ENCODE assay signal across 7 cellular contexts in the genomic region with DNA sequence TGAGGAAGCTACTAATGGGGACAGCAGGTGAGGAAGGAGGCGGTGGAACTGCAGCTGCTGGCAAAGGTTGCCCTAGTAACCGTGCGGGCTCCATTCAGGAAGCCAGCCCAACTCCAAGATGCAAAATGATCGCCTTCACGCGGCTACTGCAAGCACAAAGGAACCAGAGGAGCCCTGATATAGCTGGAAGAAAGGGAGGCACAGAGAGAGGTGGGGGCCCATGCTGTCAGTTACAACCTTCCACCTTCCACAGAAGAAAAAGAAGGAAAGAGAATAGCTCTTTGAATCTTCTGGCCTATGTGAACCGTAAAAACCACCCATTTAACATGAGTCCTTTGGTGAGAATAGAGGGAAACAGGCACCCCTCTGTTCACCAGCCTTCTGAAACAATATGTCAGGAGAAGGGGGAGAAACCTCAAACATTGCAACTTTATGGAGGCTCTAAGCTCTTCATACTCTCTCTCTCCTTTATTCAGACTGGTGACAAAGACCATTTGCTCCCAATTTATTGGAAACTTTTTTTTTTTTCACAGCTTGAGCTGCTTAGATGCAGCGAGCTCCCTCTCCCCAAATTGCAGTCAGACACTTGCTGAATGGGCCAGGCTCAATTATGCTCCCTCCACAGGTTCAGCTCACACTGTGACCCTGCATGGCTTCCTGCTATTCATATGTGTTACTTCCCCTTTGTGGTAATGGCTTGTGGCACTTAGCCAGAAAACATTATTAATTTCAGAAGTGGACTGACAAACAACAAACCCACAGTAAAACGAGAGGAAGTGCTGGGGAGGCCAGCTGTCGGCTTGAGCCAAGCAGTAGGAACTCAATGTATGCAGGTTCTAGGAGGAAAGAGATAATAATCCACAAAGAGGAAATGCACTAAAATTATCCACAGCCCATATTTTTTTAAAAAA. TPM values are rescaled to one million over a fixed set of nuclear protein-coding genes. Genes with fewer than 3 reads are reported as not detected.
DNase-seq lines count a peak whose midpoint lies in the region; ATAC-seq, FAIRE-seq and TF ChIP-seq lines count a peak whose summit lies in the region.

No MANE protein-coding gene starts in this region.

- ATAC-seq in GM18505 (IDR thresholded peaks at IDR 0.05; ENCODE audit: unreplicated experiment) (peak; percentile 97), HepG2 (peak; percentile 41)
- ATAC-seq in central memory CD8-positive, alpha-beta T cell (replicated peaks; ENCODE audit: extremely low read depth, poor library complexity, severe bottlenecking) = peak; percentile 77

- intact Hi-C loops in HepG2 (cut with micrococcal nuclease; ENCODE audit: unreplicated experiment) = loop anchor here (2.0 kb wide), 1 partner anchor 295 kb away; no protein-coding TSS in a partner anchor

- H4K20me1 ChIP-seq in HepG2 (ENCODE audit: insufficient read depth, low read length) = peaks cover 39% of the 10 kb centered on the region

- no peak for TF ChIP-seq RAD21 in HepG2 (CRISPR knock-in tag; IDR thresholded peaks at IDR 0.05)

- H3K4me3 ChIP-seq in HAP-1 (no peak overlapping the region), HepG2 (replicated peaks in 1 of 3; ENCODE audit: insufficient read depth in 1 of 3, low read depth in 2 of 3, low read length in 3 of 3) (0 out of 6 replicates have a peak overlapping the region, but pooled peaks of 1 of the 3 experiments have one; percentile 7)

- TF ChIP-seq EP300 in HepG2 (IDR thresholded peaks at IDR 0.05; ENCODE audit: low read depth in 2 of 2, low read length in 2 of 2) (no peak), HepG2 (CRISPR knock-in tag; IDR thresholded peaks at IDR 0.05; ENCODE audit: borderline replicate concordance) (no peak)

- H3K27me3 ChIP-seq in HAP-1 (ENCODE audit: low read depth) (peaks cover 6% of the 10 kb centered on the region), HepG2 (ENCODE audit: control insufficient read depth in 1 of 2, insufficient read depth in 2 of 2, low read length in 2 of 2) (peaks cover 0 to 9% of the 10 kb centered on the region in 2 experiments; a peak in 1 of 5 replicates)

- H3K9ac ChIP-seq in HepG2 (ENCODE audit: insufficient read depth, low read depth, low read length) = no peak overlapping the region

- no peak overlapping the region for H2AFZ ChIP-seq in HepG2 (ENCODE audit: low read length)

- BruUV-seq in HepG2 (replicated peaks; lab: Mats Ljungman, UMichigan) = no TSS peak

- H3K27ac ChIP-seq in HepG2 (ENCODE audit: extremely low read length, insufficient read depth, low read length) = peak overlapping the region; percentile 89

- H3K36me3 Mint-ChIP-seq in central memory CD8-positive, alpha-beta T cell (ENCODE audit: insufficient read depth) = peaks cover 4% of the 10 kb centered on the region

- TF ChIP-seq CTCF in HepG2 (CRISPR knock-in tag; IDR thresholded peaks at IDR 0.05) = no peak

- FAIRE-seq in HepG2 (lab: Jason Lieb, UNC) = no peak

- H3K4me2 ChIP-seq in HepG2 (ENCODE audit: low read depth, low read length) = peak overlapping the region; percentile 94

- H3K9me3 ChIP-seq in HAP-1 (no peaks in the 10 kb centered on the region), HepG2 (ENCODE audit: low read length) (no peaks in the 10 kb centered on the region)

- peaks cover 68% of the 10 kb centered on the region for H3K4me1 Mint-ChIP-seq in central memory CD8-positive, alpha-beta T cell

- H3K4me3 Mint-ChIP-seq in central memory CD8-positive, alpha-beta T cell = peak overlapping the region; percentile 77

- in situ Hi-C loops in HAP-1 (cut with MboI; ENCODE audit: low sequenced_read_pairs) (no loop called here), HepG2 (cut with HindIII; ENCODE audit: extremely low pct_ligation_motif_present, low pct_unique_long_range_greater_than_20kb) (loop anchor here (25.0 kb wide), 1 partner anchor 284 kb away; no protein-coding TSS in a partner anchor)

- WGBS in HepG2 (ENCODE audit: low lambda C conversion rate) = 62% methylated on average over 10 of the region's 10 CpGs

- peaks cover 37% of the 10 kb centered on the region for H3K79me2 ChIP-seq in HepG2 (ENCODE audit: insufficient read depth, low read length)

- H3K4me1 ChIP-seq in HAP-1 = peaks cover 24% of the 10 kb centered on the region
- peaks cover 66% of the 10 kb centered on the region for H3K4me1 ChIP-seq in HepG2 (ENCODE audit: insufficient read depth, low read length)

- CTCF ChIA-PET in HepG2 (lab: Yijun Ruan, JAX; ENCODE audit: low intra/inter-chr PET ratio, low total read pairs) = no interaction called here

- POLR2A ChIA-PET in HepG2 (lab: Yijun Ruan, JAX) = interaction anchor here (0.7 to 3.9 kb wide), 12 partner anchors 8 to 161 kb away, joined by 3 to 49 read pairs (median 4); a partner anchor contains a TSS

- no peaks in the 10 kb centered on the region for H3K27me3 Mint-ChIP-seq in central memory CD8-positive, alpha-beta T cell

- TF ChIP-seq POLR2A in GM18505 (IDR thresholded peaks at IDR 0.05; ENCODE audit: borderline replicate concordance, extremely low read depth, insufficient read depth, insufficient read length) (no peak), HepG2 (IDR thresholded peaks at IDR 0.05; ENCODE audit: insufficient read depth in 1 of 2, low read depth in 2 of 2, low read length in 2 of 2) (no peak)

- H3K27ac Mint-ChIP-seq in central memory CD8-positive, alpha-beta T cell (ENCODE audit: low read depth) = peak overlapping the region; percentile 73

- no peaks in the 10 kb centered on the region for H3K36me3 ChIP-seq in HAP-1 (replicated peaks)
- peaks cover 8 to 25% of the 10 kb centered on the region in 2 experiments for H3K36me3 ChIP-seq in HepG2 (replicated peaks in 1 of 2; ENCODE audit: control insufficient read depth in 1 of 2, insufficient read depth in 2 of 2, low read length in 2 of 2)

- DNase-seq in HAP-1 (ENCODE audit: low spot score in 2 of 2) (peak; percentile 18 to 21), Kasumi-1 (lab: John Stamatoyannopoulos, UW) (peak; percentile 99), RPMI7951 (ENCODE audit: low read depth) (peak; percentile 78), HepG2 (ENCODE audit: low spot score) (no peak), superior temporal gyrus (ENCODE audit: extremely low spot score) (peak; percentile 65)
- DNase-seq in central memory CD8-positive, alpha-beta T cell (ENCODE audit: low spot score in 2 of 2) = peak in 1 of 2 donors; percentile 47

- no peaks in the 10 kb centered on the region for H3K9me3 Mint-ChIP-seq in central memory CD8-positive, alpha-beta T cell

TF ChIP-seq in HepG2, 621 proteins besides CTCF, POLR2A, EP300 and RAD21 (continues in another document):
- no peak for TF ChIP-seq KDM3A (CRISPR knock-in tag; IDR thresholded peaks at IDR 0.05; ENCODE audit: low read depth)

RNA-seq across cellular contexts. Expression of a gene that starts 6.2 kb away (rescaled TPM):
- 36.3 and 39.8 TPM in 2 replicates for total RNA-seq in RPMI7951 (2014; rRNA removed; shearing (Covaris generic))
- total RNA-seq in HepG2 (2016; rRNA removed; fragmentation: Illumina TruSeq; extraction: Trizol) = 37.0 and 40.9 TPM in 2 replicates
- total RNA-seq in HepG2 (2016; cell fraction: cytosol; rRNA removed; fragmentation: Illumina TruSeq; extraction: Trizol; ENCODE audit: low read depth) = 4.4 and 4.7 TPM in 2 replicates
- 36.2 and 41.6 TPM in 2 replicates for total RNA-seq in HepG2 (2016; cell fraction: insoluble cytoplasmic fraction; rRNA removed; fragmentation: Illumina TruSeq; extraction: Trizol)
- 13.7 and 14.2 TPM in 2 replicates for total RNA-seq in HepG2 (2016; cell fraction: membrane; rRNA removed; fragmentation: Illumina TruSeq; extraction: Trizol)
- total RNA-seq in HepG2 (2016; cell fraction: nucleus; rRNA removed; fragmentation: Illumina TruSeq; extraction: Trizol) = 52.5 and 56.1 TPM in 2 replicates
- polyA plus RNA-seq in HepG2 (2011; rRNA removed) = 161 and 175 TPM in 2 replicates
- polyA plus RNA-seq in HepG2 (2011; cell fraction: cytosol; rRNA removed) = 140 and 159 TPM in 2 replicates
- polyA plus RNA-seq in HepG2 (2011; cell fraction: nucleus; rRNA removed) = 198 and 204 TPM in 2 replicates
- polyA plus RNA-seq in HepG2 (2012) = 101 and 134 TPM in 2 replicates
- 1.2 and 1.4 TPM in 2 replicates for polyA plus RNA-seq in HepG2 (2016; cell fraction: cytosol; fragmentation: Illumina TruSeq; extraction: Trizol; ENCODE audit: low read depth)
- polyA plus RNA-seq in HepG2 (2016; cell fraction: insoluble cytoplasmic fraction; fragmentation: Illumina TruSeq; extraction: Trizol; ENCODE audit: low read depth) = 31.8 and 35.1 TPM in 2 replicates
- 4.5 and 5.5 TPM in 2 replicates for polyA plus RNA-seq in HepG2 (2016; cell fraction: membrane; fragmentation: Illumina TruSeq; extraction: Trizol; ENCODE audit: low read depth)
- 62.5 and 77.8 TPM in 2 replicates for polyA plus RNA-seq in HepG2 (2016; cell fraction: nucleus; fragmentation: Illumina TruSeq; extraction: Trizol; ENCODE audit: insufficient read depth, low read depth)
- 3.5 and 736 TPM in 2 replicates for polyA minus RNA-seq in HepG2 (2011; rRNA and poly(A)+ RNA removed; ENCODE audit: low replicate concordance)
- polyA minus RNA-seq in HepG2 (2011; cell fraction: cytosol; rRNA and poly(A)+ RNA removed) = 161 and 182 TPM in 2 replicates
- 194 and 220 TPM in 2 replicates for polyA minus RNA-seq in HepG2 (2011; cell fraction: nucleus; rRNA and poly(A)+ RNA removed)

Comparison
In these comparisons a context has a peak if more than half of its experiments do, and no peak if none do; other contexts are left out.
1. ATAC-seq: peak in every context shown above with its lines; median percentile 97 in GM18505; 77 in central memory CD8-positive, alpha-beta T cell; 41 in HepG2.